Comparison of ENCODE assay signal across 17 cellular contexts in genomic region chr11:18599739-18600230, GRCh38. TPM values are rescaled to one million over a fixed set of nuclear protein-coding genes. Genes with fewer than 3 reads are reported as not detected.
A peak's percentile ranks its signal among the peaks of the same experiment; 100 is the strongest.
DNase-seq lines count a peak whose midpoint lies in the region; ATAC-seq and TF ChIP-seq lines count a peak whose summit lies in the region.
"Had no signal": no experiment of that assay in that cellular context is flagged by ENCODE, and none has a peak within 500 bp of the region (broad histone marks: within the 10 kb centered on the region; RNA-seq: fewer than 3 reads in every experiment).

MISFA (plus strand) TSS chr11:18599789; CDS start chr11:18599929, 140 bp downstream.

- H3K4me1 Mint-ChIP-seq in stimulated activated naive CD8-positive, alpha-beta T cell treated with anti-CD3 and anti-CD28 coated beads, Interleukin-15, amount 100 ng/mL, for 72 hours: peaks cover 5% of the 10 kb centered on the region
- H3K4me1 Mint-ChIP-seq: CD14-positive monocyte, IgD-negative memory B cell had no signal

- no peak within 1 kb of the TSS for H3K4me3 Mint-ChIP-seq in stimulated activated naive CD8-positive, alpha-beta T cell treated with anti-CD3 and anti-CD28 coated beads, Interleukin-15, amount 100 ng/mL, for 72 hours
- H3K4me3 Mint-ChIP-seq: CD14-positive monocyte, IgD-negative memory B cell had no signal

- no peak for DNase-seq in stimulated activated naive CD8-positive, alpha-beta T cell treated with anti-CD3 and anti-CD28 coated beads, Interleukin-15, amount 100 ng/mL, for 72 hours
- no peak for DNase-seq in stimulated activated naive CD8-positive, alpha-beta T cell treated with anti-CD3 and anti-CD28 coated beads, Interleukin-15, Interleukin-2, amounts not matched to agents 100 U/mL and 50 U/mL, for 24 hours
- peak; percentile 23 to 55 for DNase-seq in cardiac fibroblast (ENCODE audit: low read depth in 2 of 2)
- DNase-seq in iris pigment epithelial cell (ENCODE audit: low read depth): peak; percentile 42
- DNase-seq in NCI-H2107 (lab: John Stamatoyannopoulos, UW): no peak
- no peak for DNase-seq in sciatic nerve (ENCODE audit: low spot score)
- no peak for DNase-seq in stimulated activated CD4-positive, alpha-beta T cell treated with anti-CD3 and anti-CD28 coated beads, Interleukin-15, amount 100 ng/mL, for 24 hours
- DNase-seq: AML-193, DMS79, Kasumi-1, NCI-H1105, NCI-H1694 treated with DMSO at 0.1 percent for 48 hours, NCI-H526 treated with DMSO at 0.1 percent for 48 hours had no signal

- TF ChIP-seq CTCF in cardiac fibroblast (IDR thresholded peaks at IDR 0.05; ENCODE audit: low read depth, low read length): no peak

- no peak for ATAC-seq in stimulated activated naive CD8-positive, alpha-beta T cell treated with anti-CD3 and anti-CD28 coated beads, Interleukin-15, amount 100 ng/mL, for 72 hours
- ATAC-seq in stimulated activated naive CD8-positive, alpha-beta T cell treated with anti-CD3 and anti-CD28 coated beads, Interleukin-15, Interleukin-2, amounts not matched to agents 100 U/mL and 50 U/mL, for 24 hours: no peak
- ATAC-seq in sciatic nerve: no peak

- no peaks in the 10 kb centered on the region for H3K27me3 Mint-ChIP-seq in stimulated activated naive CD8-positive, alpha-beta T cell treated with anti-CD3 and anti-CD28 coated beads, Interleukin-15, amount 100 ng/mL, for 72 hours
- H3K27me3 Mint-ChIP-seq: IgD-negative memory B cell had no signal

- intact Hi-C loops in sciatic nerve (cut with DNase I): no loop called here

- no peak within 1 kb of the TSS for H3K4me3 ChIP-seq in cardiac fibroblast (replicated peaks in 1 of 2; ENCODE audit: low read depth in 2 of 2, low read length in 2 of 2)

- H3K9me3 Mint-ChIP-seq in stimulated activated naive CD8-positive, alpha-beta T cell treated with anti-CD3 and anti-CD28 coated beads, Interleukin-15, amount 100 ng/mL, for 72 hours: no peaks in the 10 kb centered on the region
- H3K9me3 Mint-ChIP-seq: CD14-positive monocyte, IgD-negative memory B cell had no signal

- H3K27ac Mint-ChIP-seq in stimulated activated naive CD8-positive, alpha-beta T cell treated with anti-CD3 and anti-CD28 coated beads, Interleukin-15, amount 100 ng/mL, for 72 hours: peak within 1 kb of the TSS; percentile 4 to 13
- H3K27ac Mint-ChIP-seq: IgD-negative memory B cell had no signal

RNA-seq across cellular contexts. Expression of gene MISFA, which starts in this region (rescaled TPM):
- 5.6 TPM for total RNA-seq in sciatic nerve
- total RNA-seq: G401, OCI-LY7 had no signal

Comparison
In these comparisons a context has a peak if more than half of its experiments do, and no peak if none do; other contexts are left out.
1. DNase-seq: peak in cardiac fibroblast (2 of 2) and iris pigment epithelial cell (single experiment); none in stimulated activated naive CD8-positive, alpha-beta T cell treated with anti-CD3 and anti-CD28 coated beads, Interleukin-15, amount 100 ng/mL, for 72 hours (0 of 2), stimulated activated naive CD8-positive, alpha-beta T cell treated with anti-CD3 and anti-CD28 coated beads, Interleukin-15, Interleukin-2, amounts not matched to agents 100 U/mL and 50 U/mL, for 24 hours (single experiment), NCI-H2107 (single experiment), sciatic nerve (single experiment) and stimulated activated CD4-positive, alpha-beta T cell treated with anti-CD3 and anti-CD28 coated beads, Interleukin-15, amount 100 ng/mL, for 24 hours (single experiment).